8 cellular contexts compared by ENCODE assay signal in the genomic region with DNA sequence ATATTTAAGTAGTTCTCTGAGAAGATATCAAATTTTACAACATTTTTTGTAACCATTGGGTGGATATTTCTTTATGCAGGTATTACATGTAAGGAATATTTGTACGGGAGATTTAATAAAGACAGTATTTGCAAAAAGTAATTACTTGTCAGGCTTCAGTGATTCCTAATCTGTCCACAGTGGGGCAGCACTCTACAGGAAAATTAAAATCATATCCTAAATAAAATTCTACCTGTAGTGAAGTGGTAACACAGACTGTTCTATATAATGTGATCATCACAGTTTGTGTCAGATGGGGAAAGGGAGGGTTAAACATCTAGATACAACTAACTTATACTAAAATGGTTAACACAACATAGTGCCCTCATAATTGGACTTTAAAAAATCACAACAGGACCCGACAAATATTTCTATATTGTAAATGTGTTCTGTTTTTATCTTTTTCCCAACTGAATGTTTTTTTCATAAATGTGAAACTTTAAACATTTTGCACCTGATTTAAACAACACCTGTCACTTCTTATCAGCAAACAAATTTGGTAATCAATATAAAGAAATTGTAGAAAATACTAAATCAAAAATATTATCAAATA.
DNase-seq lines count a peak whose midpoint lies in the region; ATAC-seq, FAIRE-seq and TF ChIP-seq lines count a peak whose summit lies in the region.

No MANE protein-coding gene starts in this region.

- peak; percentile 76 for ATAC-seq in GM19395 (IDR thresholded peaks at IDR 0.05; ENCODE audit: unreplicated experiment)
- peak; percentile 46 to 77 (median 68) for ATAC-seq in pancreas
- no peak for ATAC-seq in GM19467 (IDR thresholded peaks at IDR 0.05; ENCODE audit: unreplicated experiment)
- ATAC-seq in HG02970 (IDR thresholded peaks at IDR 0.05; ENCODE audit: low FRiP score, unreplicated experiment) = no peak

- H3K36me3 ChIP-seq in WERI-Rb-1 = no peaks in the 10 kb centered on the region
- no peaks in the 10 kb centered on the region for H3K36me3 ChIP-seq in pancreas

- H3K9me3 ChIP-seq in WERI-Rb-1 (ENCODE audit: severe bottlenecking) (no peaks in the 10 kb centered on the region), pancreas (no peaks in the 10 kb centered on the region)

- H3K4me3 ChIP-seq in WERI-Rb-1 (ENCODE audit: low read depth, low read length) (no peak overlapping the region), pancreas (no peak overlapping the region)

- TF ChIP-seq CTCF in WERI-Rb-1 (IDR thresholded peaks at IDR 0.05; ENCODE audit: low read depth, low read length) = peak; percentile 25; the same call in 1 of the 2 replicates
- TF ChIP-seq CTCF in pancreas (IDR thresholded peaks at IDR 0.05) = peak; percentile 39 to 67 (median 48)

- H3K27ac ChIP-seq in WERI-Rb-1 (no peak overlapping the region), pancreas (no peak overlapping the region)

- FAIRE-seq in pancreas (lab: Jason Lieb, UNC) = peak; percentile 47

- H3K27me3 ChIP-seq in WERI-Rb-1 (ENCODE audit: insufficient read depth, low read depth, severe bottlenecking) (no peaks in the 10 kb centered on the region), pancreas (no peaks in the 10 kb centered on the region)

- intact Hi-C loops in pancreas (cut with DNase I) = no loop called here

- peak; percentile 7 for DNase-seq in DMS 273 treated with DMSO at 0.1 percent for 48 hours (lab: John Stamatoyannopoulos, UW)
- peak; percentile 20 for DNase-seq in NCI-H1436 treated with DMSO at 0.1 percent for 48 hours (lab: John Stamatoyannopoulos, UW)
- peak; percentile 32 for DNase-seq in WERI-Rb-1
- peak; percentile 1 for DNase-seq in fibroblast of gingiva (ENCODE audit: low read depth)
- peak in 3 of 6 donors; percentile 10 to 55 (median 54) for DNase-seq in pancreas

- H3K4me1 ChIP-seq in pancreas = no peaks in the 10 kb centered on the region

- 13 to 15% methylated on average over 2 of the region's 2 CpGs for WGBS in pancreas, 2 donors

Comparison
In these comparisons a context has a peak if more than half of its experiments do, and no peak if none do; other contexts are left out.
1. ATAC-seq: peak in GM19395 (single experiment) and pancreas (4 of 4); none in GM19467 (single experiment) and HG02970 (single experiment).